Comparison of ENCODE assay signal across 8 cellular contexts in genomic region chr11:93543292-93543977, GRCh38. TPM values are rescaled to one million over a fixed set of nuclear protein-coding genes. Genes with fewer than 3 reads are reported as not detected.
DNase-seq lines count a peak whose midpoint lies in the region; ATAC-seq and TF ChIP-seq lines count a peak whose summit lies in the region.

Gene SMCO4 (minus strand): TSS chr11:93543391. CDS start chr11:93479189, 64,202 bp downstream.

- TF ChIP-seq POLR2A in GM19193 (IDR thresholded peaks at IDR 0.05; ENCODE audit: extremely low read depth, insufficient read depth, insufficient read length) = peak; percentile 29

- peak; percentile 82 for DNase-seq in Ammon's horn (ENCODE audit: low spot score)
- DNase-seq in NCI-H446 (lab: John Stamatoyannopoulos, UW) = peak; percentile 28 to 85
- DNase-seq in activated CD4-positive, CD25-positive, alpha-beta regulatory T cell treated with anti-CD3 and anti-CD28 coated beads, Interleukin-2, amount 50 U/mL, for 72 hours = peak; percentile 67
- peak; percentile 69 for DNase-seq in cerebellum (ENCODE audit: low spot score)
- DNase-seq in kidney glomerular epithelial cell (lab: John Stamatoyannopoulos, UW) = peak; percentile 35
- peak; percentile 23 to 44 for DNase-seq in stimulated activated CD4-positive, alpha-beta T cell treated with anti-CD3 and anti-CD28 coated beads, Interleukin-1b, Interleukin-23, amount 100 ng/mL, for 1 hour (ENCODE audit: low read depth in 2 of 2)

- peak; percentile 69 for ATAC-seq in HG03378 (IDR thresholded peaks at IDR 0.05; ENCODE audit: unreplicated experiment)

RNA-seq across cellular contexts. Expression of gene SMCO4, which starts in this region (rescaled TPM):
- total RNA-seq in cerebellum = 11.3 TPM

Comparison
In these comparisons a context has a peak if more than half of its experiments do, and no peak if none do; other contexts are left out.
1. Peak in every context shown above with its lines: DNase-seq and ATAC-seq.